In the genomic region with DNA sequence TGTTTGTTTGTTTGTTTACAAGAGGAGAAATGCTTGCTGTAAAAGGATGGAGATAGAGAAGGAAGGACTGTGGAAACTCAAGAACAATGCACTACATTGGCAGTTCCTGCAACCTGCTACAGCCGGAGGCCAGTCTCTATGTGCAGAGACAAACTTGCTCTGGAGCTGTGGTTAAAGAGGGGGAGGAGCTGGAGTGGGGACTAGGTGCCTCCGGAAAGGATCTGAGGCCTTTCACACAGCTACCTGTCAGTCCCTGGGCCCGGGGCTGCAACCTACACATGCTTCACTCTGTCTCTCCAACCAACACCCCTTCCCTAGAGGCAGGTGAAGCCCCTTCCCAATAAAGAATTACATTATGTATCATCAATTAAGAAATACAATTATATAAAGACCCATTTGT, we compare ENCODE assay signal across 1 cellular context.
TF ChIP-seq lines count a peak whose summit lies in the region.

No MANE protein-coding gene starts in this region.

TF ChIP-seq in HepG2, 621 proteins besides CTCF, POLR2A, EP300 and RAD21 (continues in another document):
- TF ChIP-seq, protein P1, sequence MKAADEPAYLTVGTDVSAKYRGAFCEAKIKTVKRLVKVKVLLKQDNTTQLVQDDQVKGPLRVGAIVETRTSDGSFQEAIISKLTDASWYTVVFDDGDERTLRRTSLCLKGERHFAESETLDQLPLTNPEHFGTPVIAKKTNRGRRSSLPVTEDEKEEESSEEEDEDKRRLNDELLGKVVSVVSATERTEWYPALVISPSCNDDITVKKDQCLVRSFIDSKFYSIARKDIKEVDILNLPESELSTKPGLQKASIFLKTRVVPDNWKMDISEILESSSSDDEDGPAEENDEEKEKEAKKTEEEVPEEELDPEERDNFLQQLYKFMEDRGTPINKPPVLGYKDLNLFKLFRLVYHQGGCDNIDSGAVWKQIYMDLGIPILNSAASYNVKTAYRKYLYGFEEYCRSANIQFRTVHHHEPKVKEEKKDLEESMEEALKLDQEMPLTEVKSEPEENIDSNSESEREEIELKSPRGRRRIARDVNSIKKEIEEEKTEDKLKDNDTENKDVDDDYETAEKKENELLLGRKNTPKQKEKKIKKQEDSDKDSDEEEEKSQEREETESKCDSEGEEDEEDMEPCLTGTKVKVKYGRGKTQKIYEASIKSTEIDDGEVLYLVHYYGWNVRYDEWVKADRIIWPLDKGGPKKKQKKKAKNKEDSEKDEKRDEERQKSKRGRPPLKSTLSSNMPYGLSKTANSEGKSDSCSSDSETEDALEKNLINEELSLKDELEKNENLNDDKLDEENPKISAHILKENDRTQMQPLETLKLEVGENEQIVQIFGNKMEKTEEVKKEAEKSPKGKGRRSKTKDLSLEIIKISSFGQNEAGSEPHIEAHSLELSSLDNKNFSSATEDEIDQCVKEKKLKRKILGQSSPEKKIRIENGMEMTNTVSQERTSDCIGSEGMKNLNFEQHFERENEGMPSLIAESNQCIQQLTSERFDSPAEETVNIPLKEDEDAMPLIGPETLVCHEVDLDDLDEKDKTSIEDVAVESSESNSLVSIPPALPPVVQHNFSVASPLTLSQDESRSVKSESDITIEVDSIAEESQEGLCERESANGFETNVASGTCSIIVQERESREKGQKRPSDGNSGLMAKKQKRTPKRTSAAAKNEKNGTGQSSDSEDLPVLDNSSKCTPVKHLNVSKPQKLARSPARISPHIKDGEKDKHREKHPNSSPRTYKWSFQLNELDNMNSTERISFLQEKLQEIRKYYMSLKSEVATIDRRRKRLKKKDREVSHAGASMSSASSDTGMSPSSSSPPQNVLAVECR (CRISPR knock-in tag; IDR thresholded peaks at IDR 0.05; ENCODE audit: borderline replicate concordance), result no peak; the same call in 1 of the 2 replicates
- TF ChIP-seq ZC3H13 (CRISPR knock-in tag; IDR thresholded peaks at IDR 0.05) (no peak), MED8 (CRISPR knock-in tag; IDR thresholded peaks at IDR 0.05; ENCODE audit: insufficient replicate concordance) (no peak), ZSCAN21 (CRISPR knock-in tag; IDR thresholded peaks at IDR 0.05; ENCODE audit: borderline replicate concordance) (no peak), ONECUT2 (CRISPR knock-in tag; IDR thresholded peaks at IDR 0.05) (0 out of 2 replicates have a peak, but pooled peaks have one; percentile 7), ZNF557 (CRISPR knock-in tag; IDR thresholded peaks at IDR 0.05) (0 out of 2 replicates have a peak, but pooled peaks have one; percentile 36), ZFP90 (CRISPR knock-in tag; IDR thresholded peaks at IDR 0.05; ENCODE audit: borderline replicate concordance) (peak; percentile 53; the same call in 1 of the 2 replicates), PHF8 (CRISPR knock-in tag; IDR thresholded peaks at IDR 0.05) (no peak), ZNF30 (CRISPR knock-in tag; IDR thresholded peaks at IDR 0.05) (no peak), POLR2G (IDR thresholded peaks at IDR 0.05; ENCODE audit: low read depth, low read length) (peak; percentile 61), ZNF556 (CRISPR knock-in tag; IDR thresholded peaks at IDR 0.05; ENCODE audit: borderline replicate concordance) (no peak), ZNF749 (CRISPR knock-in tag; IDR thresholded peaks at IDR 0.05; ENCODE audit: borderline replicate concordance) (no peak), ZC3H4 (CRISPR knock-in tag; IDR thresholded peaks at IDR 0.05; ENCODE audit: borderline replicate concordance) (no peak), ZNF317 (CRISPR knock-in tag; IDR thresholded peaks at IDR 0.05) (no peak), SRSF4 (IDR thresholded peaks at IDR 0.05; ENCODE audit: low read depth, low read length, poor library complexity, severe bottlenecking) (no peak), TCF7 (IDR thresholded peaks at IDR 0.05; ENCODE audit: low read depth) (peak; percentile 31; the same call in 1 of the 2 replicates), TAF15 (IDR thresholded peaks at IDR 0.05; ENCODE audit: low read depth, low read length, poor library complexity, severe bottlenecking) (no peak), ZNF343 (CRISPR knock-in tag; IDR thresholded peaks at IDR 0.05) (no peak), YY1 (IDR thresholded peaks at IDR 0.05; ENCODE audit: insufficient read depth, insufficient replicate concordance, low read depth, low read length) (no peak), KDM3A (CRISPR knock-in tag; IDR thresholded peaks at IDR 0.05; ENCODE audit: low read depth) (no peak)
- TF ChIP-seq, protein P2, sequence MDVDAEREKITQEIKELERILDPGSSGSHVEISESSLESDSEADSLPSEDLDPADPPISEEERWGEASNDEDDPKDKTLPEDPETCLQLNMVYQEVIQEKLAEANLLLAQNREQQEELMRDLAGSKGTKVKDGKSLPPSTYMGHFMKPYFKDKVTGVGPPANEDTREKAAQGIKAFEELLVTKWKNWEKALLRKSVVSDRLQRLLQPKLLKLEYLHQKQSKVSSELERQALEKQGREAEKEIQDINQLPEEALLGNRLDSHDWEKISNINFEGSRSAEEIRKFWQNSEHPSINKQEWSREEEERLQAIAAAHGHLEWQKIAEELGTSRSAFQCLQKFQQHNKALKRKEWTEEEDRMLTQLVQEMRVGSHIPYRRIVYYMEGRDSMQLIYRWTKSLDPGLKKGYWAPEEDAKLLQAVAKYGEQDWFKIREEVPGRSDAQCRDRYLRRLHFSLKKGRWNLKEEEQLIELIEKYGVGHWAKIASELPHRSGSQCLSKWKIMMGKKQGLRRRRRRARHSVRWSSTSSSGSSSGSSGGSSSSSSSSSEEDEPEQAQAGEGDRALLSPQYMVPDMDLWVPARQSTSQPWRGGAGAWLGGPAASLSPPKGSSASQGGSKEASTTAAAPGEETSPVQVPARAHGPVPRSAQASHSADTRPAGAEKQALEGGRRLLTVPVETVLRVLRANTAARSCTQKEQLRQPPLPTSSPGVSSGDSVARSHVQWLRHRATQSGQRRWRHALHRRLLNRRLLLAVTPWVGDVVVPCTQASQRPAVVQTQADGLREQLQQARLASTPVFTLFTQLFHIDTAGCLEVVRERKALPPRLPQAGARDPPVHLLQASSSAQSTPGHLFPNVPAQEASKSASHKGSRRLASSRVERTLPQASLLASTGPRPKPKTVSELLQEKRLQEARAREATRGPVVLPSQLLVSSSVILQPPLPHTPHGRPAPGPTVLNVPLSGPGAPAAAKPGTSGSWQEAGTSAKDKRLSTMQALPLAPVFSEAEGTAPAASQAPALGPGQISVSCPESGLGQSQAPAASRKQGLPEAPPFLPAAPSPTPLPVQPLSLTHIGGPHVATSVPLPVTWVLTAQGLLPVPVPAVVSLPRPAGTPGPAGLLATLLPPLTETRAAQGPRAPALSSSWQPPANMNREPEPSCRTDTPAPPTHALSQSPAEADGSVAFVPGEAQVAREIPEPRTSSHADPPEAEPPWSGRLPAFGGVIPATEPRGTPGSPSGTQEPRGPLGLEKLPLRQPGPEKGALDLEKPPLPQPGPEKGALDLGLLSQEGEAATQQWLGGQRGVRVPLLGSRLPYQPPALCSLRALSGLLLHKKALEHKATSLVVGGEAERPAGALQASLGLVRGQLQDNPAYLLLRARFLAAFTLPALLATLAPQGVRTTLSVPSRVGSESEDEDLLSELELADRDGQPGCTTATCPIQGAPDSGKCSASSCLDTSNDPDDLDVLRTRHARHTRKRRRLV (CRISPR knock-in tag; IDR thresholded peaks at IDR 0.05), result 0 out of 2 replicates have a peak, but pooled peaks have one; percentile 21
- TF ChIP-seq, protein P3, sequence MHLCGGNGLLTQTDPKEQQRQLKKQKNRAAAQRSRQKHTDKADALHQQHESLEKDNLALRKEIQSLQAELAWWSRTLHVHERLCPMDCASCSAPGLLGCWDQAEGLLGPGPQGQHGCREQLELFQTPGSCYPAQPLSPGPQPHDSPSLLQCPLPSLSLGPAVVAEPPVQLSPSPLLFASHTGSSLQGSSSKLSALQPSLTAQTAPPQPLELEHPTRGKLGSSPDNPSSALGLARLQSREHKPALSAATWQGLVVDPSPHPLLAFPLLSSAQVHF (CRISPR knock-in tag; IDR thresholded peaks at IDR 0.05), result no peak
- TF ChIP-seq, protein P4, sequence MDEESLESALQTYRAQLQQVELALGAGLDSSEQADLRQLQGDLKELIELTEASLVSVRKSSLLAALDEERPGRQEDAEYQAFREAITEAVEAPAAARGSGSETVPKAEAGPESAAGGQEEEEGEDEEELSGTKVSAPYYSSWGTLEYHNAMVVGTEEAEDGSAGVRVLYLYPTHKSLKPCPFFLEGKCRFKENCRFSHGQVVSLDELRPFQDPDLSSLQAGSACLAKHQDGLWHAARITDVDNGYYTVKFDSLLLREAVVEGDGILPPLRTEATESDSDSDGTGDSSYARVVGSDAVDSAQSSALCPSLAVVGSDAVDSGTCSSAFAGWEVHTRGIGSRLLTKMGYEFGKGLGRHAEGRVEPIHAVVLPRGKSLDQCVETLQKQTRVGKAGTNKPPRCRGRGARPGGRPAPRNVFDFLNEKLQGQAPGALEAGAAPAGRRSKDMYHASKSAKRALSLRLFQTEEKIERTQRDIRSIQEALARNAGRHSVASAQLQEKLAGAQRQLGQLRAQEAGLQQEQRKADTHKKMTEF (CRISPR knock-in tag; IDR thresholded peaks at IDR 0.05), result peak; percentile 61
- TF ChIP-seq, protein P5, sequence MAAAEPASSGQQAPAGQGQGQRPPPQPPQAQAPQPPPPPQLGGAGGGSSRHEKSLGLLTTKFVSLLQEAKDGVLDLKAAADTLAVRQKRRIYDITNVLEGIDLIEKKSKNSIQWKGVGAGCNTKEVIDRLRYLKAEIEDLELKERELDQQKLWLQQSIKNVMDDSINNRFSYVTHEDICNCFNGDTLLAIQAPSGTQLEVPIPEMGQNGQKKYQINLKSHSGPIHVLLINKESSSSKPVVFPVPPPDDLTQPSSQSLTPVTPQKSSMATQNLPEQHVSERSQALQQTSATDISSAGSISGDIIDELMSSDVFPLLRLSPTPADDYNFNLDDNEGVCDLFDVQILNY (CRISPR knock-in tag; conservative IDR thresholded peaks at IDR 0.05), result no peak
- TF ChIP-seq, protein P6, sequence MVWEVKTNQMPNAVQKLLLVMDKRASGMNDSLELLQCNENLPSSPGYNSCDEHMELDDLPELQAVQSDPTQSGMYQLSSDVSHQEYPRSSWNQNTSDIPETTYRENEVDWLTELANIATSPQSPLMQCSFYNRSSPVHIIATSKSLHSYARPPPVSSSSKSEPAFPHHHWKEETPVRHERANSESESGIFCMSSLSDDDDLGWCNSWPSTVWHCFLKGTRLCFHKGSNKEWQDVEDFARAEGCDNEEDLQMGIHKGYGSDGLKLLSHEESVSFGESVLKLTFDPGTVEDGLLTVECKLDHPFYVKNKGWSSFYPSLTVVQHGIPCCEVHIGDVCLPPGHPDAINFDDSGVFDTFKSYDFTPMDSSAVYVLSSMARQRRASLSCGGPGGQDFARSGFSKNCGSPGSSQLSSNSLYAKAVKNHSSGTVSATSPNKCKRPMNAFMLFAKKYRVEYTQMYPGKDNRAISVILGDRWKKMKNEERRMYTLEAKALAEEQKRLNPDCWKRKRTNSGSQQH (CRISPR knock-in tag; IDR thresholded peaks at IDR 0.05; ENCODE audit: low read depth), result 0 out of 2 replicates have a peak, but pooled peaks have one; percentile 41
- TF ChIP-seq, protein P7, sequence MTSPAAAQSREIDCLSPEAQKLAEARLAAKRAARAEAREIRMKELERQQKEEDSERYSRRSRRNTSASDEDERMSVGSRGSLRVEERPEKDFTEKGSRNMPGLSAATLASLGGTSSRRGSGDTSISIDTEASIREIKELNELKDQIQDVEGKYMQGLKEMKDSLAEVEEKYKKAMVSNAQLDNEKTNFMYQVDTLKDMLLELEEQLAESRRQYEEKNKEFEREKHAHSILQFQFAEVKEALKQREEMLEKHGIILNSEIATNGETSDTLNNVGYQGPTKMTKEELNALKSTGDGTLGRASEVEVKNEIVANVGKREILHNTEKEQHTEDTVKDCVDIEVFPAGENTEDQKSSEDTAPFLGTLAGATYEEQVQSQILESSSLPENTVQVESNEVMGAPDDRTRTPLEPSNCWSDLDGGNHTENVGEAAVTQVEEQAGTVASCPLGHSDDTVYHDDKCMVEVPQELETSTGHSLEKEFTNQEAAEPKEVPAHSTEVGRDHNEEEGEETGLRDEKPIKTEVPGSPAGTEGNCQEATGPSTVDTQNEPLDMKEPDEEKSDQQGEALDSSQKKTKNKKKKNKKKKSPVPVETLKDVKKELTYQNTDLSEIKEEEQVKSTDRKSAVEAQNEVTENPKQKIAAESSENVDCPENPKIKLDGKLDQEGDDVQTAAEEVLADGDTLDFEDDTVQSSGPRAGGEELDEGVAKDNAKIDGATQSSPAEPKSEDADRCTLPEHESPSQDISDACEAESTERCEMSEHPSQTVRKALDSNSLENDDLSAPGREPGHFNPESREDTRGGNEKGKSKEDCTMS (CRISPR knock-in tag; conservative IDR thresholded peaks at IDR 0.05), result no peak
- TF ChIP-seq, protein P8, sequence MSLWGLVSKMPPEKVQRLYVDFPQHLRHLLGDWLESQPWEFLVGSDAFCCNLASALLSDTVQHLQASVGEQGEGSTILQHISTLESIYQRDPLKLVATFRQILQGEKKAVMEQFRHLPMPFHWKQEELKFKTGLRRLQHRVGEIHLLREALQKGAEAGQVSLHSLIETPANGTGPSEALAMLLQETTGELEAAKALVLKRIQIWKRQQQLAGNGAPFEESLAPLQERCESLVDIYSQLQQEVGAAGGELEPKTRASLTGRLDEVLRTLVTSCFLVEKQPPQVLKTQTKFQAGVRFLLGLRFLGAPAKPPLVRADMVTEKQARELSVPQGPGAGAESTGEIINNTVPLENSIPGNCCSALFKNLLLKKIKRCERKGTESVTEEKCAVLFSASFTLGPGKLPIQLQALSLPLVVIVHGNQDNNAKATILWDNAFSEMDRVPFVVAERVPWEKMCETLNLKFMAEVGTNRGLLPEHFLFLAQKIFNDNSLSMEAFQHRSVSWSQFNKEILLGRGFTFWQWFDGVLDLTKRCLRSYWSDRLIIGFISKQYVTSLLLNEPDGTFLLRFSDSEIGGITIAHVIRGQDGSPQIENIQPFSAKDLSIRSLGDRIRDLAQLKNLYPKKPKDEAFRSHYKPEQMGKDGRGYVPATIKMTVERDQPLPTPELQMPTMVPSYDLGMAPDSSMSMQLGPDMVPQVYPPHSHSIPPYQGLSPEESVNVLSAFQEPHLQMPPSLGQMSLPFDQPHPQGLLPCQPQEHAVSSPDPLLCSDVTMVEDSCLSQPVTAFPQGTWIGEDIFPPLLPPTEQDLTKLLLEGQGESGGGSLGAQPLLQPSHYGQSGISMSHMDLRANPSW (CRISPR knock-in tag; IDR thresholded peaks at IDR 0.05; ENCODE audit: borderline replicate concordance), result 0 out of 2 replicates have a peak, but pooled peaks have one; percentile 45
